14 cellular contexts compared by ENCODE assay signal in the genomic region with DNA sequence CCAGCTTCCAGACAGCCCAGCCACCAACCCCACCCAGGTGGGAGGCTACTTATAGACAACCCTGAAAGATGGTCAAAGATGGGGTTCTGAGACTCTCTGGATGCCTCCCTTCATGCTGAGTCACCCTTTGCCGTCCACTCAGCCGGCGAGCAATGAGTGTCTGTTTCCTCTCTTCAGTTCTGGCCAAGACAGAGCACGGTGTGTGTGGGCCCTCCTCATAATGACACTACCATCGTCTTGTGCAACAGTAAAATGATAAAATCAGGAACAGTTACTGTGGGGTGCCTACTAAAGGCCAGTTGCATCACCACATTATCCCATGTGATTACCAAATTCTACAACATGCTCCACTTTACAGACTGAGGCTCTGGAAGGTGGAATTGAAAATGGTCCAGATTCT. TPM values are rescaled to one million over a fixed set of nuclear protein-coding genes. Genes with fewer than 3 reads are reported as not detected.
A peak's percentile ranks its signal among the peaks of the same experiment; 100 is the strongest.
DNase-seq lines count a peak whose midpoint lies in the region; ATAC-seq and TF ChIP-seq lines count a peak whose summit lies in the region.
"Had no signal": no experiment of that assay in that cellular context is flagged by ENCODE, and none has a peak within 500 bp of the region (broad histone marks: within the 10 kb centered on the region; RNA-seq: fewer than 3 reads in every experiment).

No MANE protein-coding gene starts in this region.

- H3K4me3 ChIP-seq in BJ (ENCODE audit: low read depth, low read length) = no peak overlapping the region
- H3K4me3 ChIP-seq in NB4 (ENCODE audit: low read depth, low read length) = no peak overlapping the region
- no peak overlapping the region for H3K4me3 ChIP-seq in cardiac fibroblast (replicated peaks in 1 of 2; ENCODE audit: low read depth in 2 of 2, low read length in 2 of 2)
- H3K4me3 ChIP-seq in naive thymus-derived CD4-positive, alpha-beta T cell (ENCODE audit: low read length) = no peak overlapping the region

- no peak overlapping the region for H3K27ac ChIP-seq in naive thymus-derived CD4-positive, alpha-beta T cell (ENCODE audit: low read depth, low read length)

- TF ChIP-seq CTCF in BJ (IDR thresholded peaks at IDR 0.05; ENCODE audit: insufficient read depth, low read depth, low read length) (no peak), NB4 (IDR thresholded peaks at IDR 0.05; ENCODE audit: low read depth, low read length) (no peak), cardiac fibroblast (IDR thresholded peaks at IDR 0.05; ENCODE audit: low read depth, low read length) (no peak), nephron progenitor cell (IDR thresholded peaks at IDR 0.05) (no peak)

- no peaks in the 10 kb centered on the region for H3K9me3 Mint-ChIP-seq in naive thymus-derived CD4-positive, alpha-beta T cell
- H3K9me3 Mint-ChIP-seq in nephron progenitor cell = peaks cover 4% of the 10 kb centered on the region
- H3K9me3 Mint-ChIP-seq: activated CD4-positive, alpha-beta T cell treated with anti-CD3 and anti-CD28 coated beads, Interleukin-2, amount 10 ng/mL, durations not matched to agents 24 days and 14 days; activated naive CD4-positive, alpha-beta T cell treated with anti-CD3 and anti-CD28 coated beads, Interleukin-2, amount 10 ng/mL, durations not matched to agents 7 days and 5 days had no signal

- no peak overlapping the region for H3K27ac Mint-ChIP-seq in naive thymus-derived CD4-positive, alpha-beta T cell
- no peak overlapping the region for H3K27ac Mint-ChIP-seq in nephron progenitor cell
- H3K27ac Mint-ChIP-seq: activated CD4-positive, alpha-beta T cell treated with anti-CD3 and anti-CD28 coated beads, Interleukin-2, amount 10 ng/mL, durations not matched to agents 24 days and 14 days; activated naive CD4-positive, alpha-beta T cell treated with anti-CD3 and anti-CD28 coated beads, Interleukin-2, amount 10 ng/mL, durations not matched to agents 7 days and 5 days; naive B cell had no signal

- peaks cover 2 to 32% (median 27%) of the 10 kb centered on the region in 5 donors for H3K27me3 Mint-ChIP-seq in naive thymus-derived CD4-positive, alpha-beta T cell
- peaks cover 16% of the 10 kb centered on the region for H3K27me3 Mint-ChIP-seq in nephron progenitor cell (ENCODE audit: low read depth, poor library complexity)
- H3K27me3 Mint-ChIP-seq: activated naive CD4-positive, alpha-beta T cell treated with anti-CD3 and anti-CD28 coated beads, Interleukin-2, amount 10 ng/mL, durations not matched to agents 7 days and 5 days had no signal

- no peaks in the 10 kb centered on the region for H3K27me3 ChIP-seq in BJ (ENCODE audit: control insufficient read depth, insufficient read depth, low read length)
- peaks cover 0 to 3% of the 10 kb centered on the region in 2 donors for H3K27me3 ChIP-seq in naive thymus-derived CD4-positive, alpha-beta T cell (ENCODE audit: control insufficient read depth in 2 of 2, insufficient read depth in 2 of 2, low read length in 2 of 2)

- POLR2A ChIA-PET in BJ (lab: Charles Lee) = no interaction called here
- POLR2A ChIA-PET in naive thymus-derived CD4-positive, alpha-beta T cell (lab: Charles Lee) = no interaction called here

- no peaks in the 10 kb centered on the region for H3K4me1 ChIP-seq in naive thymus-derived CD4-positive, alpha-beta T cell (ENCODE audit: control insufficient read depth in 2 of 2, insufficient read depth in 2 of 2, low read length in 2 of 2)

- DNase-seq in BJ (ENCODE audit: low read depth) = peak; percentile 87
- DNase-seq in NB4 (ENCODE audit: low read depth) = peak; percentile 94
- peak; percentile 91 to 92 for DNase-seq in cardiac fibroblast (ENCODE audit: low read depth in 2 of 2)
- DNase-seq in naive thymus-derived CD4-positive, alpha-beta T cell = no peak
- DNase-seq in nephron progenitor cell = no peak
- DNase-seq in GDM1 (lab: John Stamatoyannopoulos, UW) = no peak
- DNase-seq: activated CD4-positive, alpha-beta T cell treated with anti-CD3 and anti-CD28 coated beads, Interleukin-2, amount 10 ng/mL, durations not matched to agents 24 days and 14 days; activated naive CD4-positive, alpha-beta T cell treated with anti-CD3 and anti-CD28 coated beads, Interleukin-2, amount 10 ng/mL, durations not matched to agents 7 days and 5 days; COR-L47; effector CD8-positive, alpha-beta T cell; naive B cell; stimulated activated CD8-positive, alpha-beta memory T cell treated with anti-CD3 and anti-CD28 coated beads, Interleukin-4, amount 100 ng/mL, for 48 hours had no signal

- no peaks in the 10 kb centered on the region for H3K36me3 Mint-ChIP-seq in naive thymus-derived CD4-positive, alpha-beta T cell
- no peaks in the 10 kb centered on the region for H3K36me3 Mint-ChIP-seq in nephron progenitor cell (ENCODE audit: low read depth)
- H3K36me3 Mint-ChIP-seq: activated naive CD4-positive, alpha-beta T cell treated with anti-CD3 and anti-CD28 coated beads, Interleukin-2, amount 10 ng/mL, durations not matched to agents 7 days and 5 days; naive B cell had no signal

- intact Hi-C loops in naive thymus-derived CD4-positive, alpha-beta T cell (cut with micrococcal nuclease) = no loop called here

- CTCF ChIA-PET in BJ (lab: Yijun Ruan, JAX) = interaction anchor here (1.6 kb wide), 1 partner anchor 26 kb away, joined by 4 read pairs; no protein-coding TSS in a partner anchor
- CTCF ChIA-PET in naive thymus-derived CD4-positive, alpha-beta T cell (lab: Charles Lee) = no interaction called here

- no peaks in the 10 kb centered on the region for H3K9me3 ChIP-seq in naive thymus-derived CD4-positive, alpha-beta T cell (ENCODE audit: control insufficient read depth in 2 of 3, low read length in 3 of 3)

- no peaks in the 10 kb centered on the region; the same call in 1 of the 2 replicates for H3K36me3 ChIP-seq in BJ (ENCODE audit: control insufficient read depth, insufficient read depth, low read length)
- H3K36me3 ChIP-seq in naive thymus-derived CD4-positive, alpha-beta T cell (ENCODE audit: control insufficient read depth in 2 of 3, insufficient read depth in 3 of 3, low read length in 3 of 3) = no peaks in the 10 kb centered on the region

- no peak for TF ChIP-seq POLR2A in NB4 (IDR thresholded peaks at IDR 0.05; ENCODE audit: extremely low read depth, insufficient read length)

- no peak overlapping the region for H3K4me3 Mint-ChIP-seq in naive thymus-derived CD4-positive, alpha-beta T cell
- H3K4me3 Mint-ChIP-seq in nephron progenitor cell = no peak overlapping the region
- H3K4me3 Mint-ChIP-seq: activated CD4-positive, alpha-beta T cell treated with anti-CD3 and anti-CD28 coated beads, Interleukin-2, amount 10 ng/mL, durations not matched to agents 24 days and 14 days; activated naive CD4-positive, alpha-beta T cell treated with anti-CD3 and anti-CD28 coated beads, Interleukin-2, amount 10 ng/mL, durations not matched to agents 7 days and 5 days had no signal

- H3K4me1 Mint-ChIP-seq in naive thymus-derived CD4-positive, alpha-beta T cell = no peaks in the 10 kb centered on the region
- H3K4me1 Mint-ChIP-seq in nephron progenitor cell = peaks cover 14% of the 10 kb centered on the region
- H3K4me1 Mint-ChIP-seq: activated CD4-positive, alpha-beta T cell treated with anti-CD3 and anti-CD28 coated beads, Interleukin-2, amount 10 ng/mL, durations not matched to agents 24 days and 14 days; activated naive CD4-positive, alpha-beta T cell treated with anti-CD3 and anti-CD28 coated beads, Interleukin-2, amount 10 ng/mL, durations not matched to agents 7 days and 5 days; naive B cell had no signal

- ATAC-seq in naive thymus-derived CD4-positive, alpha-beta T cell = peak; percentile 82
- ATAC-seq in GM18907 (IDR thresholded peaks at IDR 0.05; ENCODE audit: unreplicated experiment) = no peak
- no peak for ATAC-seq in GM18873 (IDR thresholded peaks at IDR 0.05; ENCODE audit: low FRiP score, unreplicated experiment)

RNA-seq across cellular contexts. Expression of gene BDKRB1, which starts 7.0 kb away (rescaled TPM):
- polyA plus RNA-seq in BJ (2011; rRNA removed) = 3.3 and 3.8 TPM in 2 replicates
- polyA minus RNA-seq in BJ (2011; rRNA and poly(A)+ RNA removed) = 1.4 and 2.3 TPM in 2 replicates
- not detected for total RNA-seq in naive thymus-derived CD4-positive, alpha-beta T cell
- polyA plus RNA-seq in naive thymus-derived CD4-positive, alpha-beta T cell = not detected
- total RNA-seq: activated CD4-positive, alpha-beta T cell treated with anti-CD3 and anti-CD28 coated beads, Interleukin-2, amount 10 ng/mL, durations not matched to agents 24 days and 14 days had no signal

RNA-seq across cellular contexts. Expression of gene BDKRB2, which starts 44.4 kb away (rescaled TPM):
- polyA plus RNA-seq in BJ (2011; rRNA removed) = 21.3 and 26.8 TPM in 2 replicates
- polyA minus RNA-seq in BJ (2011; rRNA and poly(A)+ RNA removed) = 25.8 and 43.4 TPM in 2 replicates
- not detected for total RNA-seq in naive thymus-derived CD4-positive, alpha-beta T cell
- under 1 TPM in 1 of 2 donors, not detected in 1; 0.08 TPM for polyA plus RNA-seq in naive thymus-derived CD4-positive, alpha-beta T cell
- total RNA-seq: activated CD4-positive, alpha-beta T cell treated with anti-CD3 and anti-CD28 coated beads, Interleukin-2, amount 10 ng/mL, durations not matched to agents 24 days and 14 days had no signal

Comparison
In these comparisons a context has a peak if more than half of its experiments do, and no peak if none do; other contexts are left out.
1. DNase-seq: peak in BJ (single experiment), NB4 (single experiment) and cardiac fibroblast (2 of 2); none in naive thymus-derived CD4-positive, alpha-beta T cell (0 of 9), nephron progenitor cell (single experiment) and GDM1 (single experiment).
2. RNA of gene BDKRB2, which starts 44.4 kb away (polyA plus RNA-seq): 21.3 to 26.8 TPM in BJ; 0.08 TPM in naive thymus-derived CD4-positive, alpha-beta T cell; every median in the first group is over 10 times any median in the second.